23 cellular contexts compared by ENCODE assay signal in the genomic region with DNA sequence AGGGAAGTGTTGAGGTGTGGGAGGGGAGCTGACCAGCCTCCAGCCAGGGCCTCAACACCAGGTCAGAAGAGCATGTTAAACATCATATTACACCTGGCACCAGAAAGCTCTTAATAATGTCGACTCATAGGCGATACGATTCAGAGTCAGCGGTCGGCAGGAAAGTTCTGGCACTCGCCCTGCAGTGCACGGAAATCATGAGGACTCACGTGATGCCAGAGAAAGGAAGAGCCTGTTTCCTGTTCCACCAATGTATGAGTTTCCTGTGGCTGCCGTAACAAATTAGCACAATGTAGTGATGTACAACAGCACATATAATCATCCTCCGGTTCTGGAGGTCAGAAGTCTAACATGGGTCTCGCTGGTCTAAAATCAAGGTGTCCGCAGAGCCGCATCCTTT.
"Had no signal": no experiment of that assay in that cellular context is flagged by ENCODE, and none has a peak within 500 bp of the region (broad histone marks: within the 10 kb centered on the region; RNA-seq: fewer than 3 reads in every experiment).

No MANE protein-coding gene starts in this region.

- H3K9me2 ChIP-seq: SK-N-SH had no signal

- DNase-seq: IMR-90, Karpas-422, KG1, MV-4-11, NCI-H1048, NCI-H1105, NCI-H1417, NCI-H1436 treated with DMSO at 0.1 percent for 48 hours, NCI-H1694, NCI-H187 treated with DMSO at 0.1 percent for 48 hours, NCI-H2081, NCI-H2107, NCI-H2227 treated with DMSO at 0.1 percent for 48 hours, NCI-H510A, NCI-H524 treated with DMSO at 0.1 percent for 48 hours, NCI-H69, NCI-H774, PC-3, SHP77, SK-N-SH had no signal

- FAIRE-seq: HepG2 had no signal

- H3K4me2 ChIP-seq: SK-N-SH had no signal

- ATAC-seq: HepG2, Panc1, PC-3 had no signal

- H3K27ac ChIP-seq: RWPE1 had no signal

- H3K9me3 ChIP-seq: SK-N-SH had no signal
